ENCODE assay signal across 21 cellular contexts in the genomic region with DNA sequence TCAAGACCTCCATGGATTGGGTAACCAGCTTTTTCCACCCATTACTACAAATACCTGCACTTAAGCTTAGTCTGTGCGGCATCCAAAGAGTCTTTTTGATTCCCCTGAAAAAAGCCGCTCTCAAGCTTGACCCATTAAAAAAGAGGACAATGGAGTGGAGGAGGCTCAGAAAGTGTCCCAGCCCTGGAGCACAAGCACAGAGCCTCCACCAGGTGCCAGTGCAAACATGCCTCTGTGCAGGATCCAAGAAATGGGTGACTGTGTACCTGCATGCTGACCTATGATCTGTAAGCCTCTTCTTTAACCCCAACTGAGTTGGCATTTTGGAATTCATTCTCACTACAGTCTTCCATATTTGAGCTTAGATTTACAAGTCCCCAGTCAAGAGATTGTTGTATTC.
A peak's percentile ranks its signal among the peaks of the same experiment; 100 is the strongest.
DNase-seq lines count a peak whose midpoint lies in the region; ATAC-seq, FAIRE-seq and TF ChIP-seq lines count a peak whose summit lies in the region.
"Had no signal": no experiment of that assay in that cellular context is flagged by ENCODE, and none has a peak within 500 bp of the region (broad histone marks: within the 10 kb centered on the region; RNA-seq: fewer than 3 reads in every experiment).

No MANE protein-coding gene starts in this region.

- TF ChIP-seq CTCF in bronchial epithelial cell (IDR thresholded peaks at IDR 0.05; ENCODE audit: insufficient read depth, low read length, severe bottlenecking), result peak; percentile 10

- no peaks in the 10 kb centered on the region for H3K36me3 Mint-ChIP-seq in activated CD4-positive, alpha-beta T cell treated with anti-CD3 and anti-CD28 coated beads for 36 hours (ENCODE audit: low read depth)

- no peak for ATAC-seq in activated CD4-positive, alpha-beta T cell treated with anti-CD3 and anti-CD28 coated beads for 36 hours
- peak; percentile 50 for ATAC-seq in stimulated activated naive CD8-positive, alpha-beta T cell treated with anti-CD3 and anti-CD28 coated beads, Interleukin-15, amount 100 ng/mL, for 72 hours
- no peak for ATAC-seq in HG03469 (IDR thresholded peaks at IDR 0.05; ENCODE audit: unreplicated experiment)
- ATAC-seq: K562 had no signal

- peak; percentile 8 for DNase-seq in activated CD4-positive, alpha-beta T cell treated with anti-CD3 and anti-CD28 coated beads for 36 hours
- no peak for DNase-seq in activated CD4-positive, alpha-beta T cell treated with anti-CD3 and anti-CD28 coated beads, Interleukin-2, amount 50 U/mL, for 1 hour
- DNase-seq in stimulated activated CD4-positive, alpha-beta T cell treated with anti-CD3 and anti-CD28 coated beads, Interleukin-4, amount 100 ng/mL, for 1 hour, result peak; percentile 3
- no peak for DNase-seq in stimulated activated CD4-positive, alpha-beta T cell treated with anti-CD3 and anti-CD28 coated beads, Interleukin-1b, Interleukin-23, amount 100 ng/mL, for 48 hours
- no peak for DNase-seq in bronchial epithelial cell (ENCODE audit: low read depth)
- no peak for DNase-seq in stimulated activated naive CD8-positive, alpha-beta T cell treated with anti-CD3 and anti-CD28 coated beads, Interleukin-15, amount 100 ng/mL, for 72 hours
- no peak for DNase-seq in effector CD8-positive, alpha-beta T cell (lab: John Stamatoyannopoulos, UW)
- DNase-seq: 8988T, GF-D8, GOT3, HFFc6, MV-4-11, NCI-H1417, NCI-H2029, NCI-H2171, NCI-H446, NCI-H69, OCI-M1, SHP77 treated with DMSO at 0.1 percent for 48 hours had no signal

- no peak for FAIRE-seq in bronchial epithelial cell (lab: Jason Lieb, UNC)
- FAIRE-seq: K562 had no signal

- no peaks in the 10 kb centered on the region for H3K27me3 Mint-ChIP-seq in activated CD4-positive, alpha-beta T cell treated with anti-CD3 and anti-CD28 coated beads for 36 hours
- H3K27me3 Mint-ChIP-seq in stimulated activated naive CD8-positive, alpha-beta T cell treated with anti-CD3 and anti-CD28 coated beads, Interleukin-15, amount 100 ng/mL, for 72 hours, result no peaks in the 10 kb centered on the region

- no peak overlapping the region for H3K4me3 Mint-ChIP-seq in activated CD4-positive, alpha-beta T cell treated with anti-CD3 and anti-CD28 coated beads for 36 hours
- H3K4me3 Mint-ChIP-seq in stimulated activated naive CD8-positive, alpha-beta T cell treated with anti-CD3 and anti-CD28 coated beads, Interleukin-15, amount 100 ng/mL, for 72 hours, result no peak overlapping the region
- H3K4me3 Mint-ChIP-seq: HFFc6 had no signal

- H3K4me1 Mint-ChIP-seq in activated CD4-positive, alpha-beta T cell treated with anti-CD3 and anti-CD28 coated beads for 36 hours, result no peaks in the 10 kb centered on the region
- no peaks in the 10 kb centered on the region for H3K4me1 Mint-ChIP-seq in stimulated activated naive CD8-positive, alpha-beta T cell treated with anti-CD3 and anti-CD28 coated beads, Interleukin-15, amount 100 ng/mL, for 72 hours

- H3K27ac Mint-ChIP-seq in activated CD4-positive, alpha-beta T cell treated with anti-CD3 and anti-CD28 coated beads for 36 hours, result no peak overlapping the region
- no peak overlapping the region for H3K27ac Mint-ChIP-seq in stimulated activated naive CD8-positive, alpha-beta T cell treated with anti-CD3 and anti-CD28 coated beads, Interleukin-15, amount 100 ng/mL, for 72 hours
- H3K27ac Mint-ChIP-seq: HFFc6 had no signal

- H3K27me3 ChIP-seq in bronchial epithelial cell (ENCODE audit: control insufficient read depth, insufficient read depth, low read length), result no peaks in the 10 kb centered on the region

- H3K9me3 Mint-ChIP-seq in activated CD4-positive, alpha-beta T cell treated with anti-CD3 and anti-CD28 coated beads for 36 hours (ENCODE audit: low read depth), result no peaks in the 10 kb centered on the region
- H3K9me3 Mint-ChIP-seq in stimulated activated naive CD8-positive, alpha-beta T cell treated with anti-CD3 and anti-CD28 coated beads, Interleukin-15, amount 100 ng/mL, for 72 hours, result no peaks in the 10 kb centered on the region
- H3K9me3 Mint-ChIP-seq: HFFc6 had no signal

- POLR2A ChIA-PET in activated CD4-positive, alpha-beta T cell treated with anti-CD3 and anti-CD28 coated beads for 36 hours (lab: Charles Lee), result no interaction called here

- intact Hi-C loops in activated CD4-positive, alpha-beta T cell treated with anti-CD3 and anti-CD28 coated beads for 36 hours (cut with DNase I, micrococcal nuclease), result no loop called here

- no peaks in the 10 kb centered on the region for H3K36me3 ChIP-seq in bronchial epithelial cell (ENCODE audit: control insufficient read depth, insufficient read depth, low read length)

- CTCF ChIA-PET in activated CD4-positive, alpha-beta T cell treated with anti-CD3 and anti-CD28 coated beads for 36 hours (lab: Charles Lee), result interaction anchor here (0.6 to 1.7 kb wide), 4 partner anchors 14 to 209 kb away, joined by 3 to 4 read pairs (median 3); no protein-coding TSS in a partner anchor

- H3K4me3 ChIP-seq in bronchial epithelial cell (ENCODE audit: low read depth, low read length), result no peak overlapping the region
- H3K4me3 ChIP-seq: K562 had no signal

Comparison
In these comparisons a context has a peak if more than half of its experiments do, and no peak if none do; other contexts are left out.
1. DNase-seq: peak in activated CD4-positive, alpha-beta T cell treated with anti-CD3 and anti-CD28 coated beads for 36 hours (single experiment) and stimulated activated CD4-positive, alpha-beta T cell treated with anti-CD3 and anti-CD28 coated beads, Interleukin-4, amount 100 ng/mL, for 1 hour (single experiment); none in activated CD4-positive, alpha-beta T cell treated with anti-CD3 and anti-CD28 coated beads, Interleukin-2, amount 50 U/mL, for 1 hour (single experiment), stimulated activated CD4-positive, alpha-beta T cell treated with anti-CD3 and anti-CD28 coated beads, Interleukin-1b, Interleukin-23, amount 100 ng/mL, for 48 hours (single experiment), bronchial epithelial cell (single experiment), stimulated activated naive CD8-positive, alpha-beta T cell treated with anti-CD3 and anti-CD28 coated beads, Interleukin-15, amount 100 ng/mL, for 72 hours (0 of 2) and effector CD8-positive, alpha-beta T cell (single experiment).